24 cellular contexts compared by ENCODE assay signal in the genomic region with DNA sequence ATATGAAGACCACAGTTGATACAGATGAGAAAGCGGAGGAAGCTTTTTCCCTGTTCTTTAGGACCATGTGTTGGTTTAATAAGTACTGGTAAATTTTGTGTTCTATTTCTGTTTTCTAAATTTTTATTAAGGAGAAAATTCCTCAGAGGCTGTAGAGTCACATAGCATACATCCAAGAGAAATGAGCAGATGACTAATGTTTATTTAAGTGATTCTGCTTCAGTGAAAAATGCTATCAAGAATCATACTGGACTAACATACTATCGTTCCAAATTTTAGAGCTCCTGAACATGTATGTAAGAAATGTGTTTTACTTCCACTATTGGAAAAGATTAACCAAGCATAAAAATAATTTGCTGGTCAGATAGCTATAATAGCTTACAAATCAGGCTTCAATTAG.
A peak's percentile ranks its signal among the peaks of the same experiment; 100 is the strongest.
DNase-seq lines count a peak whose midpoint lies in the region; ATAC-seq, FAIRE-seq and TF ChIP-seq lines count a peak whose summit lies in the region.
"Had no signal": no experiment of that assay in that cellular context is flagged by ENCODE, and none has a peak within 500 bp of the region (broad histone marks: within the 10 kb centered on the region; RNA-seq: fewer than 3 reads in every experiment).

No MANE protein-coding gene starts in this region.

- dilution Hi-C loops in IMR-90 (cut with HindIII; ENCODE audit: low sequenced_read_pairs, unreplicated experiment): no loop called here

- no peak for FAIRE-seq in K562 (lab: Jason Lieb, UNC)
- FAIRE-seq: endothelial cell of umbilical vein, TTC549 had no signal

- no peaks in the 10 kb centered on the region for H3K36me3 Mint-ChIP-seq in natural killer cell treated with Interleukin-12 subunit alpha and Interleukin-12 subunit beta and Interleukin-15 and Interleukin-18, amount 100 ng/mL, for 72 hours
- H3K36me3 Mint-ChIP-seq: CD8-positive, alpha-beta T cell had no signal

- TF ChIP-seq RAD21 in IMR-90 (IDR thresholded peaks at IDR 0.05; ENCODE audit: low read length): no peak
- TF ChIP-seq RAD21 in K562 (CRISPR knock-in tag; conservative IDR thresholded peaks at IDR 0.05 in 1 of 2, IDR thresholded peaks at IDR 0.05 in 1 of 2): no peak

- no peak overlapping the region for H3K27ac ChIP-seq in IMR-90 (ENCODE audit: insufficient read depth, low read length)
- no peak overlapping the region for H3K27ac ChIP-seq in K562 (ENCODE audit: extremely low read depth, low read depth, low read length)
- H3K27ac ChIP-seq: lower lobe of right lung, PC-9, stomach, upper lobe of left lung had no signal

- no peak overlapping the region for H2AK9ac ChIP-seq in IMR-90 (replicated peaks; ENCODE audit: low read depth, low read length, poor library complexity)

- H3K4me1 ChIP-seq in IMR-90 (ENCODE audit: control insufficient read depth, insufficient read depth, low read length) (peaks cover 3% of the 10 kb centered on the region), K562 (replicated peaks in 1 of 2; ENCODE audit: control insufficient read depth in 2 of 2, insufficient read depth in 2 of 2, low read length in 2 of 2) (no peaks in the 10 kb centered on the region)
- H3K4me1 ChIP-seq: lower lobe of right lung, upper lobe of left lung had no signal

- in situ Hi-C loops in IMR-90 (cut with MboI; ENCODE audit: low sequenced_read_pairs): no loop called here
- in situ Hi-C loops in K562 (cut with MboI): no loop called here

- H3K9ac ChIP-seq in IMR-90 (ENCODE audit: low read depth, low read length): no peak overlapping the region
- no peak overlapping the region for H3K9ac ChIP-seq in K562 (ENCODE audit: insufficient read depth in 1 of 2, low read depth in 2 of 2, low read length in 2 of 2)

- TF ChIP-seq POLR2A in IMR-90 (IDR thresholded peaks at IDR 0.05; ENCODE audit: low read depth, low read length) (no peak), K562 (conservative IDR thresholded peaks at IDR 0.05) (no peak)

- no peak overlapping the region for H2BK5ac ChIP-seq in IMR-90 (ENCODE audit: low read depth, low read length, poor library complexity, severe bottlenecking)

- H2BK15ac ChIP-seq in IMR-90 (ENCODE audit: low read depth, low read length): no peak overlapping the region

- DNase-seq in AG08395 (ENCODE audit: low spot score): peak; percentile 11
- DNase-seq in IMR-90: peak; percentile 63
- DNase-seq in K562 (ENCODE audit: extremely low read depth in 1 of 4, low spot score in 3 of 4): no peak
- DNase-seq in iris pigment epithelial cell (ENCODE audit: low read depth): peak; percentile 56
- no peak for DNase-seq in NCI-H1092 (lab: John Stamatoyannopoulos, UW)
- no peak for DNase-seq in natural killer cell treated with Interleukin-12 subunit alpha and Interleukin-12 subunit beta and Interleukin-15 and Interleukin-18, amount 100 ng/mL, for 72 hours (ENCODE audit: low spot score)
- DNase-seq in ecto neural progenitor cell (ENCODE audit: low spot score): no peak
- DNase-seq: activated CD4-positive, alpha-beta T cell treated with anti-CD3 and anti-CD28 coated beads for 48 hours; activated effector memory CD4-positive, alpha-beta T cell treated with Interleukin-2 at 50 U/mL for 16 hours; CD8-positive, alpha-beta T cell; head of caudate nucleus; KG1; lower lobe of right lung; NCI-H1092 treated with DMSO at 0.1 percent for 48 hours; NCI-H526; PC-9; stimulated activated CD4-positive, alpha-beta T cell treated with anti-CD3 and anti-CD28 coated beads, Interleukin-2, amount 100 ng/mL, for 48 hours; stomach; SW 1271; upper lobe of left lung had no signal

- no peaks in the 10 kb centered on the region; the same call in 1 of the 2 replicates for H3K27me3 ChIP-seq in IMR-90 (ENCODE audit: control insufficient read depth, insufficient read depth, low read length)
- no peaks in the 10 kb centered on the region for H3K27me3 ChIP-seq in K562 (ENCODE audit: control insufficient read depth in 2 of 2, insufficient read depth in 2 of 2, low read length in 2 of 2)
- H3K27me3 ChIP-seq: stomach, upper lobe of left lung had no signal

- no peaks in the 10 kb centered on the region for H3K79me2 ChIP-seq in K562 (ENCODE audit: control insufficient read depth, insufficient read depth, low read length)

- no peaks in the 10 kb centered on the region for H3K27me3 Mint-ChIP-seq in natural killer cell treated with Interleukin-12 subunit alpha and Interleukin-12 subunit beta and Interleukin-15 and Interleukin-18, amount 100 ng/mL, for 72 hours

- H2AFZ ChIP-seq in IMR-90 (replicated peaks; ENCODE audit: low read length, poor library complexity): no peak overlapping the region
- no peak overlapping the region for H2AFZ ChIP-seq in K562 (ENCODE audit: low read depth, low read length)
- H2AFZ ChIP-seq: PC-9 had no signal

- intact Hi-C loops in IMR-90 (cut with micrococcal nuclease): no loop called here
- intact Hi-C loops in K562 (cut with micrococcal nuclease): no loop called here

- H3K4me2 ChIP-seq in IMR-90 (ENCODE audit: low read depth, low read length) (peak overlapping the region; percentile 71), K562 (ENCODE audit: insufficient read depth, low read length) (no peak overlapping the region)
- H3K4me2 ChIP-seq: PC-9 had no signal

- H2BK120ac ChIP-seq in IMR-90 (ENCODE audit: low read depth, low read length): no peak overlapping the region

- H3K4me3 ChIP-seq in IMR-90 (ENCODE audit: insufficient read depth, low read depth, low read length) (no peak overlapping the region), K562 (no peak overlapping the region)
- H3K4me3 ChIP-seq: lower lobe of right lung, PC-9, stomach, upper lobe of left lung had no signal

- no CpG with 5 or more reads among the region's 2 CpGs for WGBS in IMR-90 (ENCODE audit: extremely low coverage in 2 of 2, insufficient read length in 1 of 2), 2 experiments
- WGBS in K562 (ENCODE audit: insufficient coverage, low coverage, missing lambda C conversion rate): 60% methylated on average over 2 of the region's 2 CpGs

- H2AK5ac ChIP-seq in IMR-90 (ENCODE audit: low read depth, low read length): no peak overlapping the region

- POLR2A ChIA-PET in IMR-90 (lab: Charles Lee; ENCODE audit: unreplicated experiment) (no interaction called here), K562 (lab: Yijun Ruan, JAX) (interaction anchor here (0.8 to 1.7 kb wide), 3 partner anchors 9 to 19 kb away, joined by 3 to 4 read pairs (median 3); no protein-coding TSS in a partner anchor)

- H3K36me3 ChIP-seq in IMR-90 (ENCODE audit: control insufficient read depth, insufficient read depth, low read length) (no peaks in the 10 kb centered on the region), K562 (ENCODE audit: control insufficient read depth, insufficient read depth, low read length) (no peaks in the 10 kb centered on the region)
- H3K36me3 ChIP-seq: lower lobe of right lung, stomach, upper lobe of left lung had no signal

- no TSS peak for BruUV-seq in IMR-90 (replicated peaks; lab: Mats Ljungman, UMichigan)
- BruUV-seq in K562 (replicated peaks; lab: Mats Ljungman, UMichigan): no TSS peak

- H3K9me3 ChIP-seq in IMR-90 (ENCODE audit: control insufficient read depth, insufficient read depth, low read length): no peaks in the 10 kb centered on the region
- no peaks in the 10 kb centered on the region for H3K9me3 ChIP-seq in K562 (replicated peaks; ENCODE audit: control insufficient read depth, insufficient read depth, low read depth, low read length)
- H3K9me3 ChIP-seq: lower lobe of right lung, stomach, upper lobe of left lung had no signal

- H3K79me1 ChIP-seq in IMR-90 (ENCODE audit: low read depth in 1 of 2, low read length in 2 of 2): no peaks in the 10 kb centered on the region

- no peak overlapping the region for H3K4ac ChIP-seq in IMR-90 (ENCODE audit: low read depth, low read length)

- H3K18ac ChIP-seq in IMR-90 (ENCODE audit: low read depth, low read length): peak overlapping the region; percentile 33; the same call in 1 of the 2 replicates

- H4K8ac ChIP-seq in IMR-90 (ENCODE audit: low read depth in 2 of 2, low read length in 2 of 2): no peak overlapping the region

- no peak overlapping the region for H4K91ac ChIP-seq in IMR-90 (ENCODE audit: insufficient read depth, low read depth, low read length)

- H2BK20ac ChIP-seq in IMR-90 (ENCODE audit: low read depth, low read length): no peak overlapping the region

- no peak for TF ChIP-seq EP300 in K562 (IDR thresholded peaks at IDR 0.05; ENCODE audit: low read length)

- no peak overlapping the region for H3K14ac ChIP-seq in IMR-90 (replicated peaks; ENCODE audit: low read depth, low read length)

- H3K9me3 Mint-ChIP-seq in natural killer cell treated with Interleukin-12 subunit alpha and Interleukin-12 subunit beta and Interleukin-15 and Interleukin-18, amount 100 ng/mL, for 72 hours: no peaks in the 10 kb centered on the region
- H3K9me3 Mint-ChIP-seq: CD8-positive, alpha-beta T cell had no signal

- no peak overlapping the region for H4K5ac ChIP-seq in IMR-90 (ENCODE audit: low read depth, low read length)

- no peak overlapping the region for H3K56ac ChIP-seq in IMR-90 (ENCODE audit: extremely low read depth, insufficient read depth, low read length)

- TF ChIP-seq CTCF in IMR-90 (conservative IDR thresholded peaks at IDR 0.05; ENCODE audit: low read depth, low read length) (no peak), K562 (IDR thresholded peaks at IDR 0.05 in 2 of 3, conservative IDR thresholded peaks at IDR 0.05 in 1 of 3; ENCODE audit: insufficient read depth in 2 of 3, low read depth in 1 of 3, low read length in 3 of 3) (no peak)

- CTCF ChIA-PET in IMR-90 (lab: Yijun Ruan, JAX) (interaction anchor here (0.5 to 0.6 kb wide), 3 partner anchors 20 to 733 kb away, joined by 3 to 5 read pairs (median 4); no protein-coding TSS in a partner anchor), K562 (lab: Yijun Ruan, JAX; ENCODE audit: low intra/inter-chr PET ratio) (no interaction called here)

- H3K23ac ChIP-seq in IMR-90 (ENCODE audit: low read depth, low read length): no peak overlapping the region

- ATAC-seq in IMR-90 (ENCODE audit: low read depth): peak; percentile 90
- no peak for ATAC-seq in K562
- ATAC-seq in GM19395 (IDR thresholded peaks at IDR 0.05; ENCODE audit: unreplicated experiment): no peak
- ATAC-seq in natural killer cell treated with Interleukin-12 subunit alpha and Interleukin-12 subunit beta and Interleukin-15 and Interleukin-18, amount 100 ng/mL, for 72 hours: no peak
- ATAC-seq: CD8-positive, alpha-beta T cell; HCT116; lower lobe of right lung had no signal

- H3K4me3 Mint-ChIP-seq in natural killer cell treated with Interleukin-12 subunit alpha and Interleukin-12 subunit beta and Interleukin-15 and Interleukin-18, amount 100 ng/mL, for 72 hours: no peak overlapping the region
- H3K4me3 Mint-ChIP-seq: CD8-positive, alpha-beta T cell had no signal

- peaks cover 0 to 7% of the 10 kb centered on the region in 2 donors for H3K4me1 Mint-ChIP-seq in natural killer cell treated with Interleukin-12 subunit alpha and Interleukin-12 subunit beta and Interleukin-15 and Interleukin-18, amount 100 ng/mL, for 72 hours (ENCODE audit: low read depth in 2 of 2)

- H4K20me1 ChIP-seq in IMR-90 (ENCODE audit: insufficient read depth, low read length) (no peaks in the 10 kb centered on the region), K562 (replicated peaks; ENCODE audit: control insufficient read depth, insufficient read depth, low read length) (peaks cover 4% of the 10 kb centered on the region; the same call in 1 of the 2 replicates)

- no peak overlapping the region for H3K27ac Mint-ChIP-seq in natural killer cell treated with Interleukin-12 subunit alpha and Interleukin-12 subunit beta and Interleukin-15 and Interleukin-18, amount 100 ng/mL, for 72 hours
- H3K27ac Mint-ChIP-seq: CD8-positive, alpha-beta T cell had no signal

- H3K9me1 ChIP-seq in IMR-90 (ENCODE audit: insufficient read depth, low read length) (peaks cover 5% of the 10 kb centered on the region), K562 (ENCODE audit: control insufficient read depth, insufficient read depth, low read length) (no peaks in the 10 kb centered on the region)

Comparison
In these comparisons a context has a peak if more than half of its experiments do, and no peak if none do; other contexts are left out.
1. DNase-seq: peak in AG08395 (single experiment), IMR-90 (single experiment) and iris pigment epithelial cell (single experiment); none in K562 (0 of 4), NCI-H1092 (single experiment), natural killer cell treated with Interleukin-12 subunit alpha and Interleukin-12 subunit beta and Interleukin-15 and Interleukin-18, amount 100 ng/mL, for 72 hours (single experiment) and ecto neural progenitor cell (single experiment).